9 cellular contexts compared by ENCODE assay signal in the genomic region with DNA sequence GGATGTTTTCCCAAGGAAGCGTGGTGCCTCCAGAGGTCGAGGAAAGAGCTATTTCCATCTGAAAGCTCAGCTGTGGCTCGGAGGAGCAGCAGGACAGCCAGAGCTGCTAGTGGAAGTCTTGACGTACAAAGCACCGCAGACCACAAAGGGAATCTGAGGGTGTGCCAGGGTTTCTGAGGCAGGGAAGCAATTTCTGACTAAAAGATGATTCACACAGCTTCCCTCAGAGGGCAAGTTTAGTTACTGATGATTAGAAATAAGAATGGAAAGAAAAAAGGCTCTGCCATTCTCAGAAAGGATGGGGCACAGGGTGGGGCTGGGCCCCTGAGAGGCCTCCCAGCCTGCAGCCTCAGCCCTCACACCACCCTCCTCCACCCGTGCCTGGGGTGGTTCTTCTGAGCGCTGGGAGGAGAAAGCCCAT.
DNase-seq lines count a peak whose midpoint lies in the region; ATAC-seq and TF ChIP-seq lines count a peak whose summit lies in the region.
"Had no signal": no experiment of that assay in that cellular context is flagged by ENCODE, and none has a peak within 500 bp of the region (broad histone marks: within the 10 kb centered on the region; RNA-seq: fewer than 3 reads in every experiment).

No MANE protein-coding gene starts in this region.

- H3K4me3 Mint-ChIP-seq in stimulated activated naive CD8-positive, alpha-beta T cell treated with anti-CD3 and anti-CD28 coated beads, Interleukin-15, amount 100 ng/mL, for 72 hours, result peak overlapping the region in 1 of 2 donors; percentile 24

- no peak overlapping the region for H3K4me3 ChIP-seq in iPS-20b (ENCODE audit: low read length)

- no peaks in the 10 kb centered on the region for H3K36me3 ChIP-seq in iPS-20b (ENCODE audit: insufficient read depth, low read depth, low read length)

- ATAC-seq in stimulated activated naive CD8-positive, alpha-beta T cell treated with anti-CD3 and anti-CD28 coated beads, Interleukin-15, amount 100 ng/mL, for 72 hours, result peak; percentile 74
- ATAC-seq in HG02588 (IDR thresholded peaks at IDR 0.05; ENCODE audit: unreplicated experiment), result no peak

- H3K9me3 Mint-ChIP-seq in stimulated activated naive CD8-positive, alpha-beta T cell treated with anti-CD3 and anti-CD28 coated beads, Interleukin-15, amount 100 ng/mL, for 72 hours, result peaks cover 9 to 12% of the 10 kb centered on the region in 2 donors

- no peak overlapping the region for H3K27ac Mint-ChIP-seq in stimulated activated naive CD8-positive, alpha-beta T cell treated with anti-CD3 and anti-CD28 coated beads, Interleukin-15, amount 100 ng/mL, for 72 hours

- TF ChIP-seq CTCF in GM13977 (IDR thresholded peaks at IDR 0.05; ENCODE audit: extremely low read depth, insufficient read depth, missing control alignments), result no peak

- peak; percentile 62 for DNase-seq in activated naive CD4-positive, alpha-beta T cell treated with Interleukin-2 at 50 U/mL for 16 hours
- DNase-seq in activated naive CD4-positive, alpha-beta T cell treated with anti-CD3 and anti-CD28 coated beads, Interleukin-2, amount 50 U/mL, for 16 hours, result no peak
- DNase-seq in activated T-cell treated with anti-CD3 and anti-CD28 coated beads for 48 hours (ENCODE audit: low read depth) (peak; percentile 55), GM13977 (ENCODE audit: low spot score) (no peak), NCI-H187 (lab: John Stamatoyannopoulos, UW) (no peak)
- DNase-seq in stimulated activated naive CD8-positive, alpha-beta T cell treated with anti-CD3 and anti-CD28 coated beads, Interleukin-15, amount 100 ng/mL, for 72 hours, result no peak
- DNase-seq: aorta had no signal

- in situ Hi-C loops in GM13977 (cut with MboI; ENCODE audit: low pct_unique_long_range_greater_than_20kb, low sequenced_read_pairs, unreplicated experiment), result no loop called here

- H3K27me3 Mint-ChIP-seq in stimulated activated naive CD8-positive, alpha-beta T cell treated with anti-CD3 and anti-CD28 coated beads, Interleukin-15, amount 100 ng/mL, for 72 hours, result peaks cover 25% of the 10 kb centered on the region

- H3K4me1 Mint-ChIP-seq in stimulated activated naive CD8-positive, alpha-beta T cell treated with anti-CD3 and anti-CD28 coated beads, Interleukin-15, amount 100 ng/mL, for 72 hours, result peaks cover 34% of the 10 kb centered on the region

- H3K27ac ChIP-seq in iPS-20b (ENCODE audit: low read length), result no peak overlapping the region

- 0 out of 2 replicates have a peak overlapping the region, but pooled peaks have one; percentile 11 for H3K9ac ChIP-seq in iPS-20b (ENCODE audit: low read depth, low read length)

- no peaks in the 10 kb centered on the region for H3K27me3 ChIP-seq in iPS-20b (ENCODE audit: insufficient read depth, low read length)

- H3K9me3 ChIP-seq in iPS-20b (ENCODE audit: insufficient read depth, low read depth, low read length), result peaks cover 8% of the 10 kb centered on the region; the same call in 1 of the 2 replicates

- H3K4me1 ChIP-seq in iPS-20b (ENCODE audit: insufficient read depth, low read length), result peaks cover 9% of the 10 kb centered on the region; the same call in 1 of the 2 replicates

Comparison
In these comparisons a context has a peak if more than half of its experiments do, and no peak if none do; other contexts are left out.
1. DNase-seq: peak in activated naive CD4-positive, alpha-beta T cell treated with Interleukin-2 at 50 U/mL for 16 hours (single experiment) and activated T-cell treated with anti-CD3 and anti-CD28 coated beads for 48 hours (single experiment); none in activated naive CD4-positive, alpha-beta T cell treated with anti-CD3 and anti-CD28 coated beads, Interleukin-2, amount 50 U/mL, for 16 hours (single experiment), stimulated activated naive CD8-positive, alpha-beta T cell treated with anti-CD3 and anti-CD28 coated beads, Interleukin-15, amount 100 ng/mL, for 72 hours (0 of 2), GM13977 (single experiment) and NCI-H187 (0 of 2).